In genomic region chr2:10076511-10076910, GRCh38 we compare ENCODE assay signal across 1 cellular context.
TF ChIP-seq lines count a peak whose summit lies in the region.

No MANE protein-coding gene starts in this region.

TF ChIP-seq in K562, 482 proteins besides CTCF, POLR2A, EP300 and RAD21:
- no peak for TF ChIP-seq DEAF1 (CRISPR knock-in tag; IDR thresholded peaks at IDR 0.05)
- no peak for TF ChIP-seq C11orf30 (IDR thresholded peaks at IDR 0.05; ENCODE audit: low read depth)
- peak; percentile 59 for TF ChIP-seq CBX2 (IDR thresholded peaks at IDR 0.05; ENCODE audit: insufficient read depth, low read length, poor library complexity, severe bottlenecking)
- no peak for TF ChIP-seq CBX8 (IDR thresholded peaks at IDR 0.05; ENCODE audit: borderline replicate concordance, extremely low read depth, low read depth, low read length, poor library complexity, severe bottlenecking)
- TF ChIP-seq ETV1 (tag; conservative IDR thresholded peaks at IDR 0.05; ENCODE audit: low read depth), result no peak
